ENCODE assay signal across 8 cellular contexts in the genomic region with DNA sequence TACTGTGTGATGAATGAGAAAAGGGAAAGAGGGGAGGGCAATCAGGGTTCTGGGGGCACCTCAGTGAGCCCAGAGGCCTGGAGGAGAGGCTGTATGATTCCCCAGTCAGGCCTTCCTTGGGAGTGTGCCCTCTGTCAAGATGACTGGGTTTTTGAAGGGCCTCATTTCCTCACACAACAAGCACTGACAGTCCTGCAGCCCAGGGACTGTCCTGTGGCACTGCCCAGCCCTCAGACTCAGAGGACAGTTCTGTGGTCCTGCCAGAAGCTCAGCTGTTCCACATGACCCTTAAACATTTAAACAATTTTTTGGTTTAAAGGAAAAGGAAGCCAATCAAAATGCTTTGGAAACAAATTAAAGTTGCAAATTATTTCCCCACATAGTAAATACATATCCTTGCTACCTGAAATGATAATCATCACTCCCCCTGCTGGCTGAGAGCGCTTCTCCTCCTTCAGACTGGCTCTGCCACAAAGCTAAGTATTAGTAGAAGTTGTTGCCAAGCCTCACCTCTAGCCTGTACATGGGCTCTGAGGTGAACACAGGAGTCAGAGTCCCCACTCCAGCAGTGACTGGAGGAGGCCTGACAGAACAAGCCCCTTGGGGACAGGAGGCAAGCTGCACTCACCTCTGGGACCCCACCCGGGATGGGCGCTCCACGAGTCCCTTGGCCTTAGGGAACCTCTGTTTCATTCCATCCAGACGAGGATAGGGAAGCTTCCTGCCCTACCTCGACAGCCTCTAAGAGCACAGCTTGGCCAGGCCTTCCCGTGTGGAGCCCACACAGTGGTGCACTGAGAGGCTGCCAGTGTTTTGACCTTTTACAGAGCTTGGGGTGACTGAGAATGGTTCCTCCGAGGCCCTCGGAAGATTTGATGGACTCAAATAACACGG.
DNase-seq lines count a peak whose midpoint lies in the region; ATAC-seq lines count a peak whose summit lies in the region.

No MANE protein-coding gene starts in this region.

- H3K27me3 ChIP-seq in right cardiac atrium (ENCODE audit: control insufficient read depth, insufficient read depth), result no peaks in the 10 kb centered on the region

- H3K27ac ChIP-seq in right cardiac atrium (ENCODE audit: low read length), result no peak overlapping the region

- peak in 5 of 6 experiments; percentile 13 to 39 (median 36) for DNase-seq in stimulated activated naive CD4-positive, alpha-beta T cell (lab: John Stamatoyannopoulos, UW)
- DNase-seq in stimulated activated naive CD4-positive, alpha-beta T cell treated with Interleukin-2 at 50 U/mL for 16 hours (lab: John Stamatoyannopoulos, UW), result no peak
- peak; percentile 35 for DNase-seq in NCI-H748 (lab: John Stamatoyannopoulos, UW; ENCODE audit: unreplicated experiment)
- DNase-seq in activated naive CD4-positive, alpha-beta T cell treated with anti-CD3 and anti-CD28 coated beads, Interleukin-2, amount 50 U/mL, for 16 hours, result peak; percentile 33
- peak; percentile 56 to 87 (median 69) for DNase-seq in right cardiac atrium
- DNase-seq in stimulated activated CD4-positive, alpha-beta T cell treated with anti-CD3 and anti-CD28 coated beads, Interleukin-4, amount 100 ng/mL, for 1 hour, result peak; percentile 39

- intact Hi-C loops in right cardiac atrium (cut with DNase I), result no loop called here

- 52% methylated on average over 10 of the region's 10 CpGs for WGBS in right cardiac atrium

- no peak overlapping the region for H3K4me3 ChIP-seq in right cardiac atrium (ENCODE audit: low read length)

- H3K9me3 ChIP-seq in right cardiac atrium (ENCODE audit: control insufficient read depth, low read length), result no peaks in the 10 kb centered on the region

- H3K4me1 ChIP-seq in right cardiac atrium (ENCODE audit: control insufficient read depth, insufficient read depth, low read length), result peaks cover 4% of the 10 kb centered on the region

- ATAC-seq in right cardiac atrium (peak; percentile 73 to 77), HG02610 (IDR thresholded peaks at IDR 0.05; ENCODE audit: unreplicated experiment) (no peak)
- ATAC-seq in activated CD4-positive, CD25-positive, alpha-beta regulatory T cell treated with anti-CD3 and anti-CD28 coated beads, Interleukin-2, amount 50 U/mL, for 24 hours, result no peak

Comparison
In these comparisons a context has a peak if more than half of its experiments do, and no peak if none do; other contexts are left out.
1. ATAC-seq: peak in right cardiac atrium (2 of 2); none in activated CD4-positive, CD25-positive, alpha-beta regulatory T cell treated with anti-CD3 and anti-CD28 coated beads, Interleukin-2, amount 50 U/mL, for 24 hours (0 of 2) and HG02610 (single experiment).